In genomic region chr10:114315566-114316420, GRCh38 we compare ENCODE assay signal across 21 cellular contexts.
DNase-seq lines count a peak whose midpoint lies in the region; ATAC-seq and TF ChIP-seq lines count a peak whose summit lies in the region.
"Had no signal": no experiment of that assay in that cellular context is flagged by ENCODE, and none has a peak within 500 bp of the region (broad histone marks: within the 10 kb centered on the region; RNA-seq: fewer than 3 reads in every experiment).

No MANE protein-coding gene starts in this region.

- H3K27me3 Mint-ChIP-seq in natural killer cell treated with Interleukin-12 subunit alpha and Interleukin-12 subunit beta and Interleukin-15 and Interleukin-18, amount 100 ng/mL, for 72 hours: peaks cover 6 to 12% of the 10 kb centered on the region in 2 donors
- peaks cover 8% of the 10 kb centered on the region in 2 donors for H3K27me3 Mint-ChIP-seq in natural killer cell (ENCODE audit: low read depth in 2 of 2)
- no peaks in the 10 kb centered on the region for H3K27me3 Mint-ChIP-seq in nephron (ENCODE audit: low read depth)

- no peaks in the 10 kb centered on the region for H3K9me3 Mint-ChIP-seq in natural killer cell treated with Interleukin-12 subunit alpha and Interleukin-12 subunit beta and Interleukin-15 and Interleukin-18, amount 100 ng/mL, for 72 hours
- H3K9me3 Mint-ChIP-seq in natural killer cell: no peaks in the 10 kb centered on the region
- H3K9me3 Mint-ChIP-seq in nephron: no peaks in the 10 kb centered on the region
- H3K9me3 Mint-ChIP-seq: CD8-positive, alpha-beta memory T cell had no signal

- intact Hi-C loops in natural killer cell (cut with micrococcal nuclease): no loop called here
- intact Hi-C loops in posterior vena cava (cut with DNase I): no loop called here

- H3K4me3 Mint-ChIP-seq in natural killer cell treated with Interleukin-12 subunit alpha and Interleukin-12 subunit beta and Interleukin-15 and Interleukin-18, amount 100 ng/mL, for 72 hours: no peak overlapping the region
- H3K4me3 Mint-ChIP-seq in natural killer cell: no peak overlapping the region
- no peak overlapping the region for H3K4me3 Mint-ChIP-seq in nephron
- H3K4me3 Mint-ChIP-seq: CD8-positive, alpha-beta memory T cell had no signal

- H3K27ac Mint-ChIP-seq in natural killer cell treated with Interleukin-12 subunit alpha and Interleukin-12 subunit beta and Interleukin-15 and Interleukin-18, amount 100 ng/mL, for 72 hours: peak overlapping the region in 1 of 2 donors; percentile 2
- H3K27ac Mint-ChIP-seq in natural killer cell (no peak overlapping the region), nephron (peak overlapping the region in 2 of 3 experiments; percentile 0 to 28)

- peaks cover 0 to 3% of the 10 kb centered on the region in 2 donors for H3K4me1 Mint-ChIP-seq in natural killer cell treated with Interleukin-12 subunit alpha and Interleukin-12 subunit beta and Interleukin-15 and Interleukin-18, amount 100 ng/mL, for 72 hours (ENCODE audit: low read depth in 2 of 2)
- H3K4me1 Mint-ChIP-seq in natural killer cell (no peaks in the 10 kb centered on the region), nephron (no peaks in the 10 kb centered on the region)
- H3K4me1 Mint-ChIP-seq: CD8-positive, alpha-beta memory T cell had no signal

- H3K36me3 Mint-ChIP-seq in natural killer cell treated with Interleukin-12 subunit alpha and Interleukin-12 subunit beta and Interleukin-15 and Interleukin-18, amount 100 ng/mL, for 72 hours: no peaks in the 10 kb centered on the region
- H3K36me3 Mint-ChIP-seq in natural killer cell (no peaks in the 10 kb centered on the region), nephron (ENCODE audit: low read depth) (peaks cover 10% of the 10 kb centered on the region)

- peak; percentile 29 to 37 for ATAC-seq in natural killer cell treated with Interleukin-12 subunit alpha and Interleukin-12 subunit beta and Interleukin-15 and Interleukin-18, amount 100 ng/mL, for 72 hours
- ATAC-seq in natural killer cell (no peak), HG03045 (IDR thresholded peaks at IDR 0.05; ENCODE audit: unreplicated experiment) (no peak), GM19467 (IDR thresholded peaks at IDR 0.05; ENCODE audit: unreplicated experiment) (no peak), HG03565 (IDR thresholded peaks at IDR 0.05; ENCODE audit: unreplicated experiment) (no peak), HG02623 (IDR thresholded peaks at IDR 0.05; ENCODE audit: unreplicated experiment) (no peak)
- ATAC-seq: K562 had no signal

- no peak for DNase-seq in natural killer cell treated with Interleukin-12 subunit alpha and Interleukin-12 subunit beta and Interleukin-15 and Interleukin-18, amount 100 ng/mL, for 72 hours (ENCODE audit: low spot score)
- DNase-seq in natural killer cell (no peak), posterior vena cava (ENCODE audit: low spot score) (peak; percentile 59)
- DNase-seq: Calu3; CD8-positive, alpha-beta memory T cell; EL; GF-D8; MM.1S; NCI-H1092 treated with DMSO at 0.1 percent for 48 hours; NCI-H146; NCI-H2029; NCI-H226; NCI-H510A treated with DMSO at 0.1 percent for 48 hours; NCI-H748 treated with DMSO at 0.1 percent for 48 hours; NK-92 treated with Interleukin-12 subunit alpha and Interleukin-12 subunit beta, amount 100 ng/mL, for 24 hours had no signal

- TF ChIP-seq CTCF in natural killer cell (IDR thresholded peaks at IDR 0.05): no peak
- TF ChIP-seq CTCF in nephron (IDR thresholded peaks at IDR 0.05; ENCODE audit: unreplicated experiment in 3 of 3): no peak

Comparison
In these comparisons a context has a peak if more than half of its experiments do, and no peak if none do; other contexts are left out.
1. ATAC-seq: peak in natural killer cell treated with Interleukin-12 subunit alpha and Interleukin-12 subunit beta and Interleukin-15 and Interleukin-18, amount 100 ng/mL, for 72 hours (2 of 2); none in natural killer cell (0 of 3), HG03045 (single experiment), GM19467 (single experiment), HG03565 (single experiment) and HG02623 (single experiment).
2. H3K27ac Mint-ChIP-seq: peak in nephron (2 of 3); none in natural killer cell (0 of 2).